Comparison of ENCODE assay signal across 8 cellular contexts in genomic region chr2:17879137-17879912, GRCh38. TPM values are rescaled to one million over a fixed set of nuclear protein-coding genes. Genes with fewer than 3 reads are reported as not detected.
A peak's percentile ranks its signal among the peaks of the same experiment; 100 is the strongest.
DNase-seq lines count a peak whose midpoint lies in the region; ATAC-seq and TF ChIP-seq lines count a peak whose summit lies in the region.

No MANE protein-coding gene starts in this region.

- H3K4me1 Mint-ChIP-seq in WTC11 (peaks cover 40% of the 10 kb centered on the region), neural progenitor cell (peaks cover 11% of the 10 kb centered on the region)

- no peaks in the 10 kb centered on the region for H3K79me2 ChIP-seq in neural progenitor cell (ENCODE audit: low read depth)

- H3K9me3 Mint-ChIP-seq in WTC11, result peaks cover 4% of the 10 kb centered on the region
- peaks cover 2% of the 10 kb centered on the region for H3K9me3 Mint-ChIP-seq in neural progenitor cell

- H3K9me3 ChIP-seq in neural progenitor cell (ENCODE audit: low read depth), result no peaks in the 10 kb centered on the region

- H3K27ac ChIP-seq in neural progenitor cell, result no peak overlapping the region

- TF ChIP-seq CTCF in WTC11 (IDR thresholded peaks at IDR 0.05) (no peak), foreskin fibroblast (IDR thresholded peaks at IDR 0.05; ENCODE audit: low read depth, low read length) (peak; percentile 39), neural progenitor cell (IDR thresholded peaks at IDR 0.05) (peak; percentile 36)

- peak overlapping the region; percentile 90 for H3K4me2 ChIP-seq in neural progenitor cell

- no peaks in the 10 kb centered on the region for H3K36me3 ChIP-seq in neural progenitor cell

- H3K36me3 Mint-ChIP-seq in WTC11 (peaks cover 8% of the 10 kb centered on the region), neural progenitor cell (no peaks in the 10 kb centered on the region)

- H3K4me3 Mint-ChIP-seq in WTC11, result peak overlapping the region; percentile 90
- H3K4me3 Mint-ChIP-seq in neural progenitor cell, result peak overlapping the region; percentile 88

- peaks cover 14% of the 10 kb centered on the region for H3F3A ChIP-seq in neural progenitor cell (ENCODE audit: low read depth)

- H3K4me3 ChIP-seq in foreskin fibroblast (ENCODE audit: low read depth in 1 of 2, low read length in 2 of 2), result peak overlapping the region; percentile 72 to 82
- peak overlapping the region; percentile 92 for H3K4me3 ChIP-seq in neural progenitor cell

- CTCF ChIA-PET in WTC11 (lab: Charles Lee), result interaction anchor here (0.6 to 2.4 kb wide), 13 partner anchors 14 to 508 kb away, joined by 3 to 30 read pairs (median 3); no protein-coding TSS in a partner anchor

- peak overlapping the region; percentile 96 for H2AFZ ChIP-seq in neural progenitor cell (replicated peaks)

- H3K27ac Mint-ChIP-seq in WTC11, result peak overlapping the region; percentile 93
- H3K27ac Mint-ChIP-seq in neural progenitor cell, result no peak overlapping the region

- peaks cover 7% of the 10 kb centered on the region for H4K20me1 ChIP-seq in neural progenitor cell (ENCODE audit: low read depth)

- H3K4me1 ChIP-seq in neural progenitor cell, result peaks cover 3% of the 10 kb centered on the region

- DNase-seq in COLO668 (lab: John Stamatoyannopoulos, UW; ENCODE audit: unreplicated experiment) (peak; percentile 88), NCI-H1092 (lab: John Stamatoyannopoulos, UW) (peak; percentile 5), WTC11 (ENCODE audit: low spot score) (peak; percentile 87), foreskin fibroblast (peak; percentile 56 to 86), neural progenitor cell (ENCODE audit: low spot score) (peak; percentile 93)
- DNase-seq in NK-92 treated with Interleukin-12 subunit alpha and Interleukin-12 subunit beta, amount 100 ng/mL, for 24 hours (lab: John Stamatoyannopoulos, UW), result no peak

- POLR2A ChIA-PET in WTC11 (lab: Charles Lee), result interaction anchor here (0.7 to 1.3 kb wide), 2 partner anchors 13 to 117 kb away, joined by 3 to 6 read pairs; no protein-coding TSS in a partner anchor

- peak overlapping the region; percentile 36 for H3K9ac ChIP-seq in neural progenitor cell

- H3K27me3 Mint-ChIP-seq in WTC11 (ENCODE audit: low read depth), result peaks cover 31% of the 10 kb centered on the region
- H3K27me3 Mint-ChIP-seq in neural progenitor cell (ENCODE audit: insufficient read depth, low read depth), result peaks cover 53% of the 10 kb centered on the region

- peak; percentile 23 for ATAC-seq in GM21447 (IDR thresholded peaks at IDR 0.05; ENCODE audit: unreplicated experiment)
- ATAC-seq in WTC11, result peak; percentile 74
- no peak for ATAC-seq in GM19397 (IDR thresholded peaks at IDR 0.05; ENCODE audit: unreplicated experiment)

- H3K27me3 ChIP-seq in neural progenitor cell, result peaks cover 60% of the 10 kb centered on the region

TF ChIP-seq in WTC11, 78 proteins besides CTCF, POLR2A, EP300 and RAD21 (continues in another document):
- no peak for TF ChIP-seq USF1 (CRISPR knock-in tag; IDR thresholded peaks at IDR 0.05)
- no peak for TF ChIP-seq PRRX2 (CRISPR knock-in tag; IDR thresholded peaks at IDR 0.05)
- TF ChIP-seq GRHL2 (CRISPR knock-in tag; IDR thresholded peaks at IDR 0.05; ENCODE audit: insufficient replicate concordance, severe bottlenecking), result no peak
- no peak for TF ChIP-seq E2F4 (CRISPR knock-in tag; IDR thresholded peaks at IDR 0.05; ENCODE audit: borderline replicate concordance, low read depth)
- TF ChIP-seq, protein P1, sequence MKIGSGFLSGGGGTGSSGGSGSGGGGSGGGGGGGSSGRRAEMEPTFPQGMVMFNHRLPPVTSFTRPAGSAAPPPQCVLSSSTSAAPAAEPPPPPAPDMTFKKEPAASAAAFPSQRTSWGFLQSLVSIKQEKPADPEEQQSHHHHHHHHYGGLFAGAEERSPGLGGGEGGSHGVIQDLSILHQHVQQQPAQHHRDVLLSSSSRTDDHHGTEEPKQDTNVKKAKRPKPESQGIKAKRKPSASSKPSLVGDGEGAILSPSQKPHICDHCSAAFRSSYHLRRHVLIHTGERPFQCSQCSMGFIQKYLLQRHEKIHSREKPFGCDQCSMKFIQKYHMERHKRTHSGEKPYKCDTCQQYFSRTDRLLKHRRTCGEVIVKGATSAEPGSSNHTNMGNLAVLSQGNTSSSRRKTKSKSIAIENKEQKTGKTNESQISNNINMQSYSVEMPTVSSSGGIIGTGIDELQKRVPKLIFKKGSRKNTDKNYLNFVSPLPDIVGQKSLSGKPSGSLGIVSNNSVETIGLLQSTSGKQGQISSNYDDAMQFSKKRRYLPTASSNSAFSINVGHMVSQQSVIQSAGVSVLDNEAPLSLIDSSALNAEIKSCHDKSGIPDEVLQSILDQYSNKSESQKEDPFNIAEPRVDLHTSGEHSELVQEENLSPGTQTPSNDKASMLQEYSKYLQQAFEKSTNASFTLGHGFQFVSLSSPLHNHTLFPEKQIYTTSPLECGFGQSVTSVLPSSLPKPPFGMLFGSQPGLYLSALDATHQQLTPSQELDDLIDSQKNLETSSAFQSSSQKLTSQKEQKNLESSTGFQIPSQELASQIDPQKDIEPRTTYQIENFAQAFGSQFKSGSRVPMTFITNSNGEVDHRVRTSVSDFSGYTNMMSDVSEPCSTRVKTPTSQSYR (CRISPR knock-in tag; IDR thresholded peaks at IDR 0.05), result no peak
- TF ChIP-seq ZNF423 (CRISPR knock-in tag; IDR thresholded peaks at IDR 0.05), result peak; percentile 86
- peak; percentile 21; the same call in 1 of the 2 replicates for TF ChIP-seq ETV6 (CRISPR knock-in tag; IDR thresholded peaks at IDR 0.05)
- TF ChIP-seq FOXJ3 (CRISPR knock-in tag; IDR thresholded peaks at IDR 0.05; ENCODE audit: borderline replicate concordance), result no peak
- no peak for TF ChIP-seq EMX1 (CRISPR knock-in tag; IDR thresholded peaks at IDR 0.05)
- peak; percentile 51; the same call in 1 of the 2 replicates for TF ChIP-seq TEAD1 (CRISPR knock-in tag; IDR thresholded peaks at IDR 0.05)
- TF ChIP-seq SOX15 (CRISPR knock-in tag; IDR thresholded peaks at IDR 0.05), result no peak
- no peak for TF ChIP-seq NFE2L1 (CRISPR knock-in tag; IDR thresholded peaks at IDR 0.05)
- TF ChIP-seq OVOL2 (CRISPR knock-in tag; IDR thresholded peaks at IDR 0.05; ENCODE audit: borderline replicate concordance), result no peak
- no peak for TF ChIP-seq USF2 (CRISPR knock-in tag; IDR thresholded peaks at IDR 0.05)
- TF ChIP-seq, protein P2, sequence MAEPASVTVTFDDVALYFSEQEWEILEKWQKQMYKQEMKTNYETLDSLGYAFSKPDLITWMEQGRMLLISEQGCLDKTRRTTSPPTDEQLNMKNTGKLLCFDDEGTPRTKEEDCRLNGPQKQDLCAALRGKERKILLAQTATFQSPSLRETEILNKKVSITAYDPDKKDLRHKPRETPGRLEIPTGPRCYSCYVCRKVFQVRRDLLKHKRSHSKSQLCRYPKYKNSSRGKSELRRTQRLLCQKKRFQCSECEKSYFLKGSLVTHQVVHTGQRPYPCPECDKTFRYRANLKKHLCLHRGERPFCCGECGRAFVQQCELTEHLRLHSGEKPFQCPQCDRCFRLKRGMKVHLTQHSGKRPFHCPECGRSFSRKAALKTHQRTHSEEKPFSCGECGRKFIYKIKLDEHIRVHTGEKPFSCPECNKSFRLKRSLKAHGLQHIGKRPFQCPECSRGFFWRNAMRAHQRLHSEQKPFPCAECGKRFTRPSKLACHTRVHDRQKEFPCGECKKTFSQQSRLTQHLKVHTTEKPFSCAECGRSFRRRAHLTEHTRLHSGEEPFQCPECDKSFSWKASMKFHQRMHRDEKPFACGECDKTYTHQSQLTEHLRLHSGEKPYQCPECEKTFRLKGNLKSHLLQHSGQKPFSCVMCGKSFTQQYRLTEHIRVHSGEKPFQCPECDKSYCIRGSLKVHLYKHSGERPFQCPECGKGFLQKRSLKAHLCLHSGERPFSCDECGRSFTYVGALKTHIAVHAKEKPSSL (CRISPR knock-in tag; conservative IDR thresholded peaks at IDR 0.05), result no peak
- TF ChIP-seq, protein P3, sequence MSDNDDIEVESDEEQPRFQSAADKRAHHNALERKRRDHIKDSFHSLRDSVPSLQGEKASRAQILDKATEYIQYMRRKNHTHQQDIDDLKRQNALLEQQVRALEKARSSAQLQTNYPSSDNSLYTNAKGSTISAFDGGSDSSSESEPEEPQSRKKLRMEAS (CRISPR knock-in tag; IDR thresholded peaks at IDR 0.05), result peak; percentile 6; the same call in 1 of the 2 replicates
- TF ChIP-seq ZSCAN18 (CRISPR knock-in tag; IDR thresholded peaks at IDR 0.05), result no peak

RNA-seq across cellular contexts. Expression of gene KCNS3, which starts 0.9 kb away (rescaled TPM):
- 17.4 to 25.2 TPM (median 18.1 TPM) in 3 replicates for total RNA-seq in WTC11 (2021)
- 10.0 and 15.0 TPM in 2 replicates for total RNA-seq in neural progenitor cell (ENCODE audit: low replicate concordance)
